10 cellular contexts compared by ENCODE assay signal in genomic region chr4:9151814-9152181, GRCh38. TPM values are rescaled to one million over a fixed set of nuclear protein-coding genes. Genes with fewer than 3 reads are reported as not detected.
DNase-seq lines count a peak whose midpoint lies in the region; TF ChIP-seq lines count a peak whose summit lies in the region.
"Not testable (repeated sequence)": the region's sequence is repeated elsewhere in the genome, so short reads cannot be mapped to it uniquely, and the experiment has no call there.
"Had no signal": no experiment of that assay in that cellular context is flagged by ENCODE, and none has a peak within 500 bp of the region (broad histone marks: within the 10 kb centered on the region; RNA-seq: fewer than 3 reads in every experiment).

No MANE protein-coding gene starts in this region.

- H3K9me2 ChIP-seq in Karpas-422 (replicated peaks; ENCODE audit: insufficient read depth, low read length), result not testable (repeated sequence)

- H4K20me1 ChIP-seq in Karpas-422 (ENCODE audit: insufficient read depth, low read depth, low read length); osteoblast (ENCODE audit: insufficient read depth, low read length): not testable (repeated sequence)

- not testable (repeated sequence) for TF ChIP-seq RAD21 in liver (IDR thresholded peaks at IDR 0.05)

- DNase-seq in CD4-positive, alpha-beta memory T cell, result peak in 1 of 5 donors; percentile 33
- not testable (repeated sequence) for DNase-seq in Karpas-422; activated CD4-positive, alpha-beta T cell treated with anti-CD3 and anti-CD28 coated beads, Interleukin-2, amount 10 ng/mL, durations not matched to agents 24 days and 14 days; breast epithelium (ENCODE audit: low spot score in 2 of 2); fibroblast of the aortic adventitia (ENCODE audit: low read depth)
- DNase-seq in osteoblast (ENCODE audit: insufficient read length, low spot score, missing footprints) (peak; percentile 4), superior temporal gyrus (ENCODE audit: extremely low spot score) (peak; percentile 17)

- POLR2A ChIA-PET in CD4-positive, alpha-beta memory T cell (lab: Charles Lee; ENCODE audit: partially characterized antibody), result interaction anchor here (0.7 to 1.0 kb wide), 2 partner anchors 965 to 993 kb away, joined by 3 read pairs; partner anchors contain the start of gene ABLIM2

- not testable (repeated sequence) for TF ChIP-seq CTCF in breast epithelium (IDR thresholded peaks at IDR 0.05); fibroblast of the aortic adventitia (IDR thresholded peaks at IDR 0.05; ENCODE audit: insufficient read depth, low read length); liver (IDR thresholded peaks at IDR 0.05; ENCODE audit: low read depth, low read length, missing input control); osteoblast (IDR thresholded peaks at IDR 0.05; ENCODE audit: extremely low read depth, low read depth, low read length)

- intact Hi-C loops in CD4-positive, alpha-beta memory T cell (cut with micrococcal nuclease), result loop anchor here (2.0 to 10.0 kb wide), 3 partner anchors 863 to 994 kb away; partner anchors contain the start of genes ABLIM2 and WDR1
- intact Hi-C loops in activated CD4-positive, alpha-beta T cell treated with anti-CD3 and anti-CD28 coated beads, Interleukin-2, amount 10 ng/mL, durations not matched to agents 24 days and 14 days (cut with micrococcal nuclease); breast epithelium (cut with DNase I; ENCODE audit: low total_unique reads): not testable (repeated sequence)

- H3K4me1 Mint-ChIP-seq in CD4-positive, alpha-beta memory T cell, result peaks cover 8 to 26% (median 18%) of the 10 kb centered on the region in 4 donors
- H3K4me1 Mint-ChIP-seq in activated CD4-positive, alpha-beta T cell treated with anti-CD3 and anti-CD28 coated beads, Interleukin-2, amount 10 ng/mL, durations not matched to agents 24 days and 14 days, result peaks cover 15% of the 10 kb centered on the region

- not testable (repeated sequence) for H2AFZ ChIP-seq in Karpas-422 (ENCODE audit: low read length)
- H2AFZ ChIP-seq in osteoblast (ENCODE audit: low read length), result peak overlapping the region; percentile 89

- not testable (repeated sequence) for H3K79me2 ChIP-seq in Karpas-422 (ENCODE audit: low read length); osteoblast (ENCODE audit: insufficient read depth, low read length)

- not testable (repeated sequence) for H3K27me3 ChIP-seq in CD4-positive, alpha-beta memory T cell (ENCODE audit: insufficient read depth, low read length); Karpas-422 (ENCODE audit: low read length); breast epithelium; liver (ENCODE audit: control insufficient read depth in 4 of 4, insufficient read depth in 4 of 4, low read length in 3 of 4); osteoblast (ENCODE audit: insufficient read depth, low read length)

- H3K9me3 ChIP-seq in CD4-positive, alpha-beta memory T cell (ENCODE audit: control insufficient read depth in 1 of 2, low read length in 2 of 2); Karpas-422 (ENCODE audit: low read length); breast epithelium; liver (ENCODE audit: control insufficient read depth in 4 of 4, low read length in 3 of 4); osteoblast (ENCODE audit: low read depth, low read length): not testable (repeated sequence)

- H3K9ac ChIP-seq in Karpas-422 (ENCODE audit: low read length), result not testable (repeated sequence)
- peak overlapping the region in 1 of 2 donors; percentile 64 for H3K9ac ChIP-seq in liver (ENCODE audit: low read depth in 1 of 2, low read length in 2 of 2)

- H3K4me1 ChIP-seq in CD4-positive, alpha-beta memory T cell (ENCODE audit: insufficient read depth, low read length); Karpas-422 (ENCODE audit: low read length); breast epithelium; liver (ENCODE audit: control insufficient read depth in 4 of 4, insufficient read depth in 4 of 4, low read length in 3 of 4); osteoblast (ENCODE audit: insufficient read depth, low read length): not testable (repeated sequence)

- peak overlapping the region; percentile 81 for H3K27ac ChIP-seq in CD4-positive, alpha-beta memory T cell (ENCODE audit: low read depth, low read length)
- not testable (repeated sequence) for H3K27ac ChIP-seq in Karpas-422 (ENCODE audit: low read length); osteoblast (ENCODE audit: low read depth, low read length)
- H3K27ac ChIP-seq in breast epithelium (peak overlapping the region; percentile 95 to 97), liver (ENCODE audit: low read depth in 1 of 2, low read length in 2 of 2) (peak overlapping the region; percentile 64 to 78)

- WGBS in liver, result 3% methylated on average over 12 of the region's 12 CpGs

- CTCF ChIA-PET in CD4-positive, alpha-beta memory T cell (lab: Charles Lee; ENCODE audit: partially characterized antibody), result not testable (repeated sequence)

- H3K36me3 ChIP-seq in CD4-positive, alpha-beta memory T cell (ENCODE audit: insufficient read depth, low read length); Karpas-422 (ENCODE audit: insufficient read depth, low read length); breast epithelium; liver (ENCODE audit: control insufficient read depth in 4 of 4, insufficient read depth in 3 of 4, low read depth in 1 of 4, low read length in 3 of 4); osteoblast (ENCODE audit: insufficient read depth, low read length): not testable (repeated sequence)

- H3K4me2 ChIP-seq in Karpas-422 (ENCODE audit: low read depth, low read length, poor library complexity, severe bottlenecking), result peak overlapping the region; percentile 32
- peak overlapping the region; percentile 82 for H3K4me2 ChIP-seq in osteoblast (ENCODE audit: insufficient read depth, low read length)

- not testable (repeated sequence) for H3K9me3 Mint-ChIP-seq in CD4-positive, alpha-beta memory T cell; activated CD4-positive, alpha-beta T cell treated with anti-CD3 and anti-CD28 coated beads, Interleukin-2, amount 10 ng/mL, durations not matched to agents 24 days and 14 days

- not testable (repeated sequence) for H3K36me3 Mint-ChIP-seq in CD4-positive, alpha-beta memory T cell; activated CD4-positive, alpha-beta T cell treated with anti-CD3 and anti-CD28 coated beads, Interleukin-2, amount 10 ng/mL, durations not matched to agents 24 days and 14 days (ENCODE audit: low read depth)

- not testable (repeated sequence) for TF ChIP-seq POLR2A in breast epithelium (IDR thresholded peaks at IDR 0.05)

- peak overlapping the region; percentile 96 to 100 (median 97) for H3K4me3 Mint-ChIP-seq in CD4-positive, alpha-beta memory T cell
- peak overlapping the region; percentile 98 for H3K4me3 Mint-ChIP-seq in activated CD4-positive, alpha-beta T cell treated with anti-CD3 and anti-CD28 coated beads, Interleukin-2, amount 10 ng/mL, durations not matched to agents 24 days and 14 days

- H3K4me3 ChIP-seq in CD4-positive, alpha-beta memory T cell (ENCODE audit: low read length in 2 of 2), result peak overlapping the region in 1 of 2 donors; percentile 52
- not testable (repeated sequence) for H3K4me3 ChIP-seq in Karpas-422 (ENCODE audit: low read length)
- H3K4me3 ChIP-seq in breast epithelium, result peak overlapping the region; percentile 63 to 81 (median 77)
- peak overlapping the region; percentile 52 for H3K4me3 ChIP-seq in fibroblast of the aortic adventitia (ENCODE audit: low read depth, low read length)
- H3K4me3 ChIP-seq in liver (ENCODE audit: low read depth in 1 of 3, low read length in 3 of 3), result peak overlapping the region; percentile 2 to 74 (median 73)
- H3K4me3 ChIP-seq in osteoblast (ENCODE audit: insufficient read depth, low read length), result peak overlapping the region; percentile 75

- not testable (repeated sequence) for H3K27me3 Mint-ChIP-seq in CD4-positive, alpha-beta memory T cell; activated CD4-positive, alpha-beta T cell treated with anti-CD3 and anti-CD28 coated beads, Interleukin-2, amount 10 ng/mL, durations not matched to agents 24 days and 14 days

- H3K27ac Mint-ChIP-seq in CD4-positive, alpha-beta memory T cell, result peak overlapping the region; percentile 89 to 100 (median 100)
- H3K27ac Mint-ChIP-seq in activated CD4-positive, alpha-beta T cell treated with anti-CD3 and anti-CD28 coated beads, Interleukin-2, amount 10 ng/mL, durations not matched to agents 24 days and 14 days, result peak overlapping the region; percentile 99

RNA-seq across cellular contexts. Expression of gene FAM90A26, which starts 18.4 kb away (rescaled TPM):
- total RNA-seq in CD4-positive, alpha-beta memory T cell, result not detected
- polyA plus RNA-seq in CD4-positive, alpha-beta memory T cell, result not detected
- not detected in 2 replicates for total RNA-seq in Karpas-422 (2014; rRNA removed; shearing (Covaris generic); ENCODE audit: low replicate concordance)
- total RNA-seq in activated CD4-positive, alpha-beta T cell treated with anti-CD3 and anti-CD28 coated beads, Interleukin-2, amount 10 ng/mL, durations not matched to agents 24 days and 14 days, result not detected in 2 replicates
- not detected for total RNA-seq in breast epithelium
- not detected in 2 replicates for total RNA-seq in fibroblast of the aortic adventitia (ENCODE audit: low replicate concordance)
- not detected for total RNA-seq in liver
- polyA plus RNA-seq in liver, result not detected
- not detected in 2 replicates for total RNA-seq in osteoblast
- total RNA-seq: posterior vena cava, SK-MEL-5 had no signal

RNA-seq across cellular contexts. Expression of gene USP17L10, which starts 58.7 kb away (rescaled TPM):
- not detected for total RNA-seq in CD4-positive, alpha-beta memory T cell
- not detected for polyA plus RNA-seq in CD4-positive, alpha-beta memory T cell
- total RNA-seq in Karpas-422 (2014; rRNA removed; shearing (Covaris generic); ENCODE audit: low replicate concordance), result not detected in 2 replicates
- not detected in 2 replicates for total RNA-seq in activated CD4-positive, alpha-beta T cell treated with anti-CD3 and anti-CD28 coated beads, Interleukin-2, amount 10 ng/mL, durations not matched to agents 24 days and 14 days
- not detected for total RNA-seq in breast epithelium
- not detected in 2 replicates for total RNA-seq in fibroblast of the aortic adventitia (ENCODE audit: low replicate concordance)
- total RNA-seq in liver, result not detected
- not detected for polyA plus RNA-seq in liver
- not detected in 2 replicates for total RNA-seq in osteoblast
- total RNA-seq: posterior vena cava, SK-MEL-5 had no signal
